8 cellular contexts compared by ENCODE assay signal in the genomic region with DNA sequence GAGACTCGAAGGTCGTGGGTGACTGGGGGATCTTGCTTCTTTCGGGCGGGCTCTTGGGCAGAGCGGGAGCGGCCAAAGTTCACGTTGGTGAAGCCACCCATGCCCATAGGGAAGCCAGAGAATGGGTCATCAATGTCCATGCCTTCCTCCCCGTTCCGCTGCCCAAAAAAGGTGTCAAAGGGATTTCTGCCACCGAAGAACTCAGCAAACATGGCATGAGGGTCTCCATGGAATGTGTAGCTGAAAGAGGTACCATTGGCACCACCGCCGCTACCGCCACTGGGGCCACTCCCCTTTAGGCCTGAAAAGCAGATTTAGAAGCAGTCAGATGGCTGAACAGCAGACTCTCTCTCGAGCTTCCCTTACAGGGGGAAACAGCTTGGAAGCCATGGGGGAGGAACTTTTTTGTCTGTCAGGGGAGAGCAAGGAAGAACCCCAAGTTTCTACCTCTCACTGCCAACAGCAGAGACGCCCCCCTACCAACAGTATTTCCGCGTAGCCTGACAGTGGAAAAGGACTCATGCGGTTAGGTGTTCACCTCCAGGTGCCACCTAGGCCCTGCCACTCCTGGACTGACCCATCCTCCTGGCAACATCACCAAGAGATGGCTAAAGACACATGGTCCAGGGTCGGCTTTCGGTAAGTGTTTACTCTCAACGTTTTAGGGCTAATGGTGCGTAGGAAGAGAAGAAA. TPM values are rescaled to one million over a fixed set of nuclear protein-coding genes. Genes with fewer than 3 reads are reported as not detected.
DNase-seq lines count a peak whose midpoint lies in the region; ATAC-seq and TF ChIP-seq lines count a peak whose summit lies in the region.

No MANE protein-coding gene starts in this region.

- no peak for ATAC-seq in IMR-90 (ENCODE audit: low read depth)

- H2AK5ac ChIP-seq in IMR-90 (ENCODE audit: low read depth, low read length): peak overlapping the region; percentile 83; the same call in 1 of the 2 replicates

- peak overlapping the region; percentile 71 for H4K91ac ChIP-seq in IMR-90 (ENCODE audit: insufficient read depth, low read depth, low read length)

- peak overlapping the region; percentile 61; the same call in 1 of the 2 replicates for H3K18ac ChIP-seq in IMR-90 (ENCODE audit: low read depth, low read length)

- peak overlapping the region; percentile 98 for H3K4me2 ChIP-seq in IMR-90 (ENCODE audit: low read depth, low read length)

- H3K23ac ChIP-seq in IMR-90 (ENCODE audit: low read depth, low read length): peak overlapping the region; percentile 87

- H3K27me3 ChIP-seq in IMR-90 (ENCODE audit: control insufficient read depth, insufficient read depth, low read length) (no peaks in the 10 kb centered on the region), breast epithelium (no peaks in the 10 kb centered on the region)

- TF ChIP-seq RAD21 in IMR-90 (IDR thresholded peaks at IDR 0.05; ENCODE audit: low read length): no peak

- no peak overlapping the region for H2BK15ac ChIP-seq in IMR-90 (ENCODE audit: low read depth, low read length)

- H4K5ac ChIP-seq in IMR-90 (ENCODE audit: low read depth, low read length): peak overlapping the region; percentile 17; the same call in 1 of the 2 replicates

- peaks cover 41% of the 10 kb centered on the region for H4K20me1 ChIP-seq in IMR-90 (ENCODE audit: insufficient read depth, low read length)

- no peak overlapping the region for H2AFZ ChIP-seq in IMR-90 (replicated peaks; ENCODE audit: low read length, poor library complexity)

- peak overlapping the region; percentile 3 to 41; a peak in 1 of 4 replicates for H4K8ac ChIP-seq in IMR-90 (ENCODE audit: low read depth in 2 of 2, low read length in 2 of 2)

- peak overlapping the region; percentile 98 for H2AK9ac ChIP-seq in IMR-90 (replicated peaks; ENCODE audit: low read depth, low read length, poor library complexity)

- no peaks in the 10 kb centered on the region for H3K9me3 ChIP-seq in IMR-90 (ENCODE audit: control insufficient read depth, insufficient read depth, low read length)
- no peaks in the 10 kb centered on the region for H3K9me3 ChIP-seq in breast epithelium

- no peak overlapping the region for H2BK20ac ChIP-seq in IMR-90 (ENCODE audit: low read depth, low read length)

- WGBS in IMR-90 (ENCODE audit: extremely low coverage in 2 of 2, insufficient read length in 1 of 2), 2 experiments: 55% methylated on average over 8 of the region's 22 CpGs; no CpG with 5 or more reads in 1 of the 2 experiments

- peak overlapping the region; percentile 78 for H3K27ac ChIP-seq in IMR-90 (ENCODE audit: insufficient read depth, low read length)
- peak overlapping the region; percentile 99 to 100 for H3K27ac ChIP-seq in breast epithelium

- H3K79me1 ChIP-seq in IMR-90 (ENCODE audit: low read depth in 1 of 2, low read length in 2 of 2): peaks cover 23 to 54% of the 10 kb centered on the region in 2 experiments

- H3K9ac ChIP-seq in IMR-90 (ENCODE audit: low read depth, low read length): peak overlapping the region; percentile 87

- peak overlapping the region; percentile 95 for H3K4me3 ChIP-seq in AG10803 (ENCODE audit: low read length)
- peak overlapping the region; percentile 85 for H3K4me3 ChIP-seq in IMR-90 (ENCODE audit: insufficient read depth, low read depth, low read length)
- peak overlapping the region; percentile 83 to 92 (median 89) for H3K4me3 ChIP-seq in breast epithelium

- H3K4me1 ChIP-seq in IMR-90 (ENCODE audit: control insufficient read depth, insufficient read depth, low read length) (peaks cover 16% of the 10 kb centered on the region), breast epithelium (peaks cover 7 to 17% of the 10 kb centered on the region in 2 donors)

- H2BK120ac ChIP-seq in IMR-90 (ENCODE audit: low read depth, low read length): no peak overlapping the region

- H3K56ac ChIP-seq in IMR-90 (ENCODE audit: extremely low read depth, insufficient read depth, low read length): peak overlapping the region; percentile 75

- intact Hi-C loops in IMR-90 (cut with micrococcal nuclease) (no loop called here), breast epithelium (cut with DNase I; ENCODE audit: low total_unique reads) (no loop called here)

- TF ChIP-seq CTCF in AG10803 (conservative IDR thresholded peaks at IDR 0.05; ENCODE audit: low read length) (no peak), IMR-90 (conservative IDR thresholded peaks at IDR 0.05; ENCODE audit: low read depth, low read length) (no peak), breast epithelium (IDR thresholded peaks at IDR 0.05) (no peak)

- peaks cover 19% of the 10 kb centered on the region for H3K9me1 ChIP-seq in IMR-90 (ENCODE audit: insufficient read depth, low read length)

- POLR2A ChIA-PET in IMR-90 (lab: Charles Lee; ENCODE audit: unreplicated experiment): no interaction called here

- H3K36me3 ChIP-seq in IMR-90 (ENCODE audit: control insufficient read depth, insufficient read depth, low read length) (peaks cover 27% of the 10 kb centered on the region), breast epithelium (peaks cover 5% of the 10 kb centered on the region)

- H3K4ac ChIP-seq in IMR-90 (ENCODE audit: low read depth, low read length): peak overlapping the region; percentile 93

- peak overlapping the region; percentile 86 for H2BK5ac ChIP-seq in IMR-90 (ENCODE audit: low read depth, low read length, poor library complexity, severe bottlenecking)

- peak overlapping the region; percentile 96 for H3K14ac ChIP-seq in IMR-90 (replicated peaks; ENCODE audit: low read depth, low read length)

- DNase-seq in AG10803 (ENCODE audit: low read depth) (no peak), IMR-90 (no peak), breast epithelium (ENCODE audit: low spot score in 2 of 2) (no peak), midbrain (lab: John Stamatoyannopoulos, UW) (peak; percentile 50), iPS-NIHi7 (ENCODE audit: extremely low spot score) (no peak), GM03348 (ENCODE audit: low spot score) (no peak), HuH-7 (ENCODE audit: low spot score) (no peak), KG1 (lab: John Stamatoyannopoulos, UW) (no peak)

- dilution Hi-C loops in IMR-90 (cut with HindIII; ENCODE audit: low sequenced_read_pairs, unreplicated experiment): no loop called here

- CTCF ChIA-PET in IMR-90 (lab: Yijun Ruan, JAX): interaction anchor here (0.7 kb wide), 1 partner anchor 9 kb away, joined by 3 read pairs; no protein-coding TSS in a partner anchor

- in situ Hi-C loops in IMR-90 (cut with MboI; ENCODE audit: low sequenced_read_pairs): no loop called here

- no TSS peak for BruUV-seq in IMR-90 (replicated peaks; lab: Mats Ljungman, UMichigan)

- TF ChIP-seq POLR2A in IMR-90 (IDR thresholded peaks at IDR 0.05; ENCODE audit: low read depth, low read length) (peak; percentile 42), breast epithelium (IDR thresholded peaks at IDR 0.05) (no peak)

TF ChIP-seq in IMR-90, 13 proteins besides CTCF, POLR2A, EP300 and RAD21:
- TF ChIP-seq CHD1 (IDR thresholded peaks at IDR 0.05; ENCODE audit: low read depth, low read length) (no peak), MXI1 (IDR thresholded peaks at IDR 0.05; ENCODE audit: borderline replicate concordance, low read depth, low read length) (0 out of 2 replicates have a peak, but pooled peaks have one; percentile 11)

RNA-seq across cellular contexts. Expression of gene DNAJB1, which starts 1.3 kb away (rescaled TPM):
- 82.5 and 88.2 TPM in 2 replicates for total RNA-seq in IMR-90 (2012; rRNA removed)
- 91.1 and 95.4 TPM in 2 replicates for polyA plus RNA-seq in IMR-90 (2012; rRNA removed)
- polyA plus RNA-seq in IMR-90 (2012; cell fraction: cytosol; rRNA removed): 73.4 and 172 TPM in 2 replicates
- 38.3 and 63.8 TPM in 2 replicates for polyA plus RNA-seq in IMR-90 (2012; cell fraction: nucleus; rRNA removed; ENCODE audit: low replicate concordance)
- total RNA-seq in breast epithelium: 100 to 1,000 TPM in 2 of 3 donors, 10 to 100 TPM in 1; 59.0 to 166 (median 102) TPM

RNA-seq across cellular contexts. Expression of gene TECR, which starts 12.5 kb away (rescaled TPM):
- 35.8 and 46.2 TPM in 2 replicates for total RNA-seq in IMR-90 (2012; rRNA removed)
- polyA plus RNA-seq in IMR-90 (2012; rRNA removed): 81.2 and 102 TPM in 2 replicates
- polyA plus RNA-seq in IMR-90 (2012; cell fraction: cytosol; rRNA removed): 74.3 and 124 TPM in 2 replicates
- polyA plus RNA-seq in IMR-90 (2012; cell fraction: nucleus; rRNA removed; ENCODE audit: low replicate concordance): 111 and 215 TPM in 2 replicates
- total RNA-seq in breast epithelium: 10 to 100 TPM; 36.1 to 66.9 (median 43.4) TPM

RNA-seq across cellular contexts. Expression of gene GIPC1, which starts 21.0 kb away (rescaled TPM):
- total RNA-seq in IMR-90 (2012; rRNA removed): 74.2 and 77.5 TPM in 2 replicates
- polyA plus RNA-seq in IMR-90 (2012; rRNA removed): 133 and 153 TPM in 2 replicates
- polyA plus RNA-seq in IMR-90 (2012; cell fraction: cytosol; rRNA removed): 151 and 196 TPM in 2 replicates
- 93.4 and 205 TPM in 2 replicates for polyA plus RNA-seq in IMR-90 (2012; cell fraction: nucleus; rRNA removed; ENCODE audit: low replicate concordance)
- 10 to 100 TPM; 48.8 to 79.0 (median 72.0) TPM for total RNA-seq in breast epithelium

RNA-seq across cellular contexts. Expression of gene PTGER1, which starts 41.7 kb away (rescaled TPM):
- total RNA-seq in IMR-90 (2012; rRNA removed): 0.28 and 0.54 TPM in 2 replicates
- 0.60 and 1.6 TPM in 2 replicates for polyA plus RNA-seq in IMR-90 (2012; rRNA removed)
- polyA plus RNA-seq in IMR-90 (2012; cell fraction: cytosol; rRNA removed): 0.90 and 2.7 TPM in 2 replicates
- 0.52 and 2.4 TPM in 2 replicates for polyA plus RNA-seq in IMR-90 (2012; cell fraction: nucleus; rRNA removed; ENCODE audit: low replicate concordance)
- 1 to 10 TPM in 1 of 3 donors, under 1 TPM in 1, not detected in 1; 0.48 to 1.3 TPM for total RNA-seq in breast epithelium

RNA-seq across cellular contexts. Expression of gene NDUFB7, which starts 55.0 kb away (rescaled TPM):
- total RNA-seq in IMR-90 (2012; rRNA removed) (337 and 436 TPM in 2 replicates), breast epithelium (100 to 1,000 TPM; 283 to 388 (median 299) TPM)
- polyA plus RNA-seq in IMR-90 (2012; rRNA removed): 523 and 591 TPM in 2 replicates
- polyA plus RNA-seq in IMR-90 (2012; cell fraction: cytosol; rRNA removed): 616 and 949 TPM in 2 replicates
- 86.4 and 295 TPM in 2 replicates for polyA plus RNA-seq in IMR-90 (2012; cell fraction: nucleus; rRNA removed; ENCODE audit: low replicate concordance)
